ENCODE assay signal across 7 cellular contexts in the genomic region with DNA sequence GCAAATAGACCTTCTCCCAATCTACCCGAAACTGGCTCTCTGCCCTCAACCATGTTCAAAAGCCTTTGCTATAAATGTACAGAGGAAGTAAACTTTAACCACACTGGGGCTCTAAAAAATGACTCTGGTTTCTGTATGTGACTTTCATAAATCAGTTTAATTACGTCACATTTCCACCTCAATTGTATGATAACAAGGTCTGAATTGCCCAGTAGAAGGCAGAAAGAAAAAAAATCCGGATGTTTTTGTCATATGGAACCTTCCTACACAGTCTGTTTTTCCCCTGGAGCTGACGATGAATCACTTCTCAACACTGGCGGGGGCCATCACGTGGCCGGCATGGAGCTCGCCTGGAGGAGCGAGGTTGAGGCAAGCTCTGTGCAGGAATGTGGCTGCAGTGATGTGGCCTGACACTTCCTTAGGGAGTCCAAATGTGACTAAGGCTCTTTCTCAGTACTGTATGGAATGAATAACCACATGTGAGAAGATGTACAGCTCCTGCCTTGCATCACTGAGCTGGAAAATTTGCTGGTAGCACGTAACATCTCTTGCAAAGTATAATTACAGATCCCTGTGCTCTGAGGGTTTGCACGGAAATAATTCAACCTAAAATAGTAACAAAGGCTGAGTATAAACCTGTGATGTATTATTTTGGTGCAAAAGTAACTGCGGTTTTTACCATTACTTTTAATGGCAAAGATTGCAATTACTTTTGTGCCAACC. TPM values are rescaled to one million over a fixed set of nuclear protein-coding genes. Genes with fewer than 3 reads are reported as not detected.
DNase-seq lines count a peak whose midpoint lies in the region; ATAC-seq and TF ChIP-seq lines count a peak whose summit lies in the region.

No MANE protein-coding gene starts in this region.

- H3K27me3 Mint-ChIP-seq in activated T-helper 2 cell treated with anti-CD3 and anti-CD28 coated beads, Interferon-gamma antibody, Interleukin-2, Interleukin-4, amounts not matched to agents 10 μg/mL and 5 μg/mL and 100 μg/mL, durations not matched to agents 14 hours and 24 hours and 36 hours (ENCODE audit: low read depth) = peaks cover 16% of the 10 kb centered on the region

- no peaks in the 10 kb centered on the region for H3K36me3 Mint-ChIP-seq in activated T-helper 2 cell treated with anti-CD3 and anti-CD28 coated beads, Interferon-gamma antibody, Interleukin-2, Interleukin-4, amounts not matched to agents 10 μg/mL and 5 μg/mL and 100 μg/mL, durations not matched to agents 14 hours and 24 hours and 36 hours (ENCODE audit: low read depth)

- no peaks in the 10 kb centered on the region for H3K36me3 ChIP-seq in Peyer's patch
- no peaks in the 10 kb centered on the region for H3K36me3 ChIP-seq in subcutaneous abdominal adipose tissue (ENCODE audit: control insufficient read depth in 5 of 5, insufficient read depth in 5 of 5, low read length in 5 of 5)

- ATAC-seq in GM18867 (IDR thresholded peaks at IDR 0.05; ENCODE audit: unreplicated experiment) (peak; percentile 58), HG03064 (IDR thresholded peaks at IDR 0.05; ENCODE audit: low read depth, unreplicated experiment) (peak; percentile 41)

- no peaks in the 10 kb centered on the region for H3K27me3 ChIP-seq in Peyer's patch
- H3K27me3 ChIP-seq in subcutaneous abdominal adipose tissue (ENCODE audit: control insufficient read depth in 5 of 5, insufficient read depth in 4 of 5, low read length in 5 of 5) = no peaks in the 10 kb centered on the region

- H3K9me3 ChIP-seq in Peyer's patch (no peaks in the 10 kb centered on the region), subcutaneous abdominal adipose tissue (ENCODE audit: control insufficient read depth in 5 of 5, low read length in 5 of 5) (no peaks in the 10 kb centered on the region)

- H3K4me1 Mint-ChIP-seq in activated T-helper 2 cell treated with anti-CD3 and anti-CD28 coated beads, Interferon-gamma antibody, Interleukin-2, Interleukin-4, amounts not matched to agents 10 μg/mL and 5 μg/mL and 100 μg/mL, durations not matched to agents 14 hours and 24 hours and 36 hours (ENCODE audit: low read depth) = peaks cover 66% of the 10 kb centered on the region

- no peaks in the 10 kb centered on the region for H3K9me3 Mint-ChIP-seq in activated T-helper 2 cell treated with anti-CD3 and anti-CD28 coated beads, Interferon-gamma antibody, Interleukin-2, Interleukin-4, amounts not matched to agents 10 μg/mL and 5 μg/mL and 100 μg/mL, durations not matched to agents 14 hours and 24 hours and 36 hours

- peak overlapping the region; percentile 86 for H3K27ac Mint-ChIP-seq in activated T-helper 2 cell treated with anti-CD3 and anti-CD28 coated beads, Interferon-gamma antibody, Interleukin-2, Interleukin-4, amounts not matched to agents 10 μg/mL and 5 μg/mL and 100 μg/mL, durations not matched to agents 14 hours and 24 hours and 36 hours

- peak in 1 of 2 donors; percentile 27 for TF ChIP-seq POLR2A in Peyer's patch (IDR thresholded peaks at IDR 0.05)

- peaks cover 21 to 48% (median 46%) of the 10 kb centered on the region in 4 donors for H3K4me1 ChIP-seq in Peyer's patch
- peaks cover 33 to 85% (median 60%) of the 10 kb centered on the region in 5 donors for H3K4me1 ChIP-seq in subcutaneous abdominal adipose tissue (ENCODE audit: control insufficient read depth in 5 of 5, insufficient read depth in 5 of 5, low read length in 5 of 5)

- H3K4me3 Mint-ChIP-seq in activated T-helper 2 cell treated with anti-CD3 and anti-CD28 coated beads, Interferon-gamma antibody, Interleukin-2, Interleukin-4, amounts not matched to agents 10 μg/mL and 5 μg/mL and 100 μg/mL, durations not matched to agents 14 hours and 24 hours and 36 hours (ENCODE audit: low read depth) = peak overlapping the region; percentile 43

- peak overlapping the region in 1 of 4 donors; percentile 30 for H3K4me3 ChIP-seq in Peyer's patch
- no peak overlapping the region for H3K4me3 ChIP-seq in fibroblast of the aortic adventitia (ENCODE audit: low read depth, low read length)
- peak overlapping the region in 4 of 5 donors; percentile 23 to 47 (median 36) for H3K4me3 ChIP-seq in subcutaneous abdominal adipose tissue (ENCODE audit: low read depth in 1 of 5, low read length in 5 of 5)

- H3K27ac ChIP-seq in Peyer's patch (peak overlapping the region; percentile 70 to 96 (median 80)), subcutaneous abdominal adipose tissue (ENCODE audit: low read depth, low read length) (peak overlapping the region; percentile 91)

- DNase-seq in Peyer's patch = peak; percentile 80 to 95 (median 89)
- peak; percentile 79 for DNase-seq in activated T-helper 2 cell treated with anti-CD3 and anti-CD28 coated beads, Interferon-gamma antibody, Interleukin-2, Interleukin-4, amounts not matched to agents 10 μg/mL and 5 μg/mL and 100 μg/mL, durations not matched to agents 14 hours and 24 hours and 36 hours (ENCODE audit: low spot score)
- peak; percentile 100 for DNase-seq in fibroblast of the aortic adventitia (ENCODE audit: low read depth)
- peak; percentile 85 for DNase-seq in occipital lobe (lab: John Stamatoyannopoulos, UW)

- TF ChIP-seq CTCF in Peyer's patch (IDR thresholded peaks at IDR 0.05) (peak in 1 of 6 experiments; percentile 2), fibroblast of the aortic adventitia (IDR thresholded peaks at IDR 0.05; ENCODE audit: insufficient read depth, low read length) (no peak)

- intact Hi-C loops in activated T-helper 2 cell treated with anti-CD3 and anti-CD28 coated beads, Interferon-gamma antibody, Interleukin-2, Interleukin-4, amounts not matched to agents 10 μg/mL and 5 μg/mL and 100 μg/mL, durations not matched to agents 14 hours and 24 hours and 36 hours (cut with micrococcal nuclease) = loop anchor here (1.0 to 5.0 kb wide), 9 partner anchors 8 to 656 kb away; no protein-coding TSS in a partner anchor

- H3K9ac ChIP-seq in subcutaneous abdominal adipose tissue (ENCODE audit: low read length in 5 of 5) = peak overlapping the region; percentile 14 to 70 (median 57)

RNA-seq across cellular contexts. Expression of a gene that starts 58.5 kb away (rescaled TPM):
- total RNA-seq in Peyer's patch (10 to 100 TPM; 49.8 to 59.1 (median 52.5) TPM), fibroblast of the aortic adventitia (ENCODE audit: low replicate concordance) (108 and 182 TPM in 2 replicates), occipital lobe (19.2 TPM)
- 55.3 and 55.6 TPM in 2 replicates for total RNA-seq in activated T-helper 2 cell treated with anti-CD3 and anti-CD28 coated beads, Interferon-gamma antibody, Interleukin-2, Interleukin-4, amounts not matched to agents 10 μg/mL and 5 μg/mL and 100 μg/mL, durations not matched to agents 14 hours and 24 hours and 36 hours
